In genomic region chr14:82755476-82755875, GRCh38 we compare ENCODE assay signal across 32 cellular contexts.
"Had no signal": no experiment of that assay in that cellular context is flagged by ENCODE, and none has a peak within 500 bp of the region (broad histone marks: within the 10 kb centered on the region; RNA-seq: fewer than 3 reads in every experiment).

No MANE protein-coding gene starts in this region.

- H3K9me3 Mint-ChIP-seq: activated T-cell treated with anti-CD3 and anti-CD28 coated beads, Interleukin-2, amount 50 U/mL, for 4 hours; endodermal cell had no signal

- H3K4me1 Mint-ChIP-seq: activated B cell treated with CpG ODN at 0.5 μM for 24 hours; activated T-helper 17 cell treated with anti-CD3 and anti-CD28 coated beads, Interleukin-2, amount 50 U/mL, for 72 hours; T-cell had no signal

- H3K4me3 Mint-ChIP-seq: activated B cell treated with CpG ODN at 0.5 μM for 24 hours; activated CD8-positive, alpha-beta T cell treated with anti-CD3 and anti-CD28 coated beads for 36 hours; activated naive CD8-positive, alpha-beta T cell; activated T-cell treated with anti-CD3 and anti-CD28 coated beads, Interleukin-2, amount 50 U/mL, for 4 hours; activated T-helper 17 cell treated with anti-CD3 and anti-CD28 coated beads, Interleukin-2, amount 50 U/mL, for 72 hours; endodermal cell; T-cell; T-helper 1 cell treated with Interleukin-12 subunit alpha and Interleukin-12 subunit beta and Interleukin-4 antibody, amounts not matched to agents 30 μg/mL and 1 μg/mL, for 36 hours; T-helper 2 cell treated with Interferon-gamma antibody and Interleukin-4, amounts not matched to agents 5 μg/mL and 100 μg/mL, for 36 hours had no signal

- H3K27ac Mint-ChIP-seq: activated B cell treated with CpG ODN at 0.5 μM for 24 hours; activated CD8-positive, alpha-beta T cell treated with anti-CD3 and anti-CD28 coated beads for 36 hours; activated naive CD8-positive, alpha-beta T cell; activated T-helper 17 cell treated with anti-CD3 and anti-CD28 coated beads, Interleukin-2, amount 50 U/mL, for 72 hours; endodermal cell; T-cell; T-helper 1 cell treated with Interleukin-12 subunit alpha and Interleukin-12 subunit beta and Interleukin-4 antibody, amounts not matched to agents 30 μg/mL and 1 μg/mL, for 36 hours; T-helper 2 cell treated with Interferon-gamma antibody and Interleukin-4, amounts not matched to agents 5 μg/mL and 100 μg/mL, for 36 hours had no signal

- H3K36me3 Mint-ChIP-seq: activated naive CD8-positive, alpha-beta T cell; T-cell had no signal

- FAIRE-seq: astrocyte, bronchial epithelial cell, colon had no signal

- H3K27me3 Mint-ChIP-seq: activated B cell treated with CpG ODN at 0.5 μM for 24 hours; activated CD8-positive, alpha-beta T cell treated with anti-CD3 and anti-CD28 coated beads for 36 hours; activated naive CD8-positive, alpha-beta T cell; activated T-helper 17 cell treated with anti-CD3 and anti-CD28 coated beads, Interleukin-2, amount 50 U/mL, for 72 hours; T-cell had no signal

- ATAC-seq: activated CD4-positive, CD25-positive, alpha-beta regulatory T cell treated with anti-CD3 and anti-CD28 coated beads, Interleukin-2, amount 50 U/mL, for 24 hours; activated CD8-positive, alpha-beta T cell treated with anti-CD3 and anti-CD28 coated beads for 36 hours; activated T-cell treated with anti-CD3 and anti-CD28 coated beads, Interleukin-2, amount 50 U/mL, for 4 hours; activated T-helper 17 cell treated with anti-CD3 and anti-CD28 coated beads, Interleukin-2, amount 50 U/mL, for 72 hours; esophagus mucosa; gastrocnemius medialis; T-cell had no signal

- DNase-seq: activated B cell treated with CpG ODN at 0.5 μM for 24 hours; activated CD4-positive, alpha-beta T cell treated with anti-CD3 and anti-CD28 coated beads for 48 hours; activated CD4-positive, alpha-beta T cell treated with anti-CD3 and anti-CD28 coated beads, Interleukin-2, amount 50 U/mL, for 1 hour; activated CD4-positive, alpha-beta T cell treated with anti-CD3 and anti-CD28 coated beads, Interleukin-2, amount 50 U/mL, for 48 hours; activated CD8-positive, alpha-beta memory T cell treated with anti-CD3 and anti-CD28 coated beads for 24 hours; activated CD8-positive, alpha-beta T cell treated with anti-CD3 and anti-CD28 coated beads for 36 hours; activated effector memory CD4-positive, alpha-beta T cell treated with Interleukin-2 at 50 U/mL for 16 hours; activated gamma-delta T cell treated with Interleukin-2 at 50 U/mL for 16 hours; activated naive CD4-positive, alpha-beta T cell treated with anti-CD3 and anti-CD28 coated beads, Interleukin-2, amount 50 U/mL, for 16 hours; activated naive CD4-positive, alpha-beta T cell treated with Interleukin-2 at 50 U/mL for 16 hours; activated T-cell treated with anti-CD3 and anti-CD28 coated beads, Interleukin-2, amount 50 U/mL, for 4 hours; amniotic stem cell; brain microvascular endothelial cell; cortex of kidney; dermis blood vessel endothelial cell; effector CD8-positive, alpha-beta T cell; endodermal cell; foreskin fibroblast; gastrocnemius medialis; SW 1271; T-cell; T1000; WERI-Rb-1 had no signal
